25 cellular contexts compared by ENCODE assay signal in genomic region chr4:12583286-12583685, GRCh38.
DNase-seq lines count a peak whose midpoint lies in the region; ATAC-seq and TF ChIP-seq lines count a peak whose summit lies in the region.
"Had no signal": no experiment of that assay in that cellular context is flagged by ENCODE, and none has a peak within 500 bp of the region (broad histone marks: within the 10 kb centered on the region; RNA-seq: fewer than 3 reads in every experiment).

No MANE protein-coding gene starts in this region.

- peak; percentile 74 for DNase-seq in MCF 10A (ENCODE audit: unreplicated experiment)
- no peak for DNase-seq in mammary epithelial cell
- peak; percentile 12 for DNase-seq in choroid plexus epithelial cell (ENCODE audit: low read depth)
- no peak for DNase-seq in nephron progenitor cell
- DNase-seq in dermis blood vessel endothelial cell, result no peak
- no peak for DNase-seq in GM19240 (ENCODE audit: insufficient read length, low spot score)
- DNase-seq in NCI-H524 treated with DMSO at 0.1 percent for 48 hours (lab: John Stamatoyannopoulos, UW), result no peak
- DNase-seq: ACHN, BE2C, Calu3, DMS153, NCI-H1092, NCI-H1436, NCI-H187, NCI-H2081 treated with DMSO at 0.1 percent for 48 hours, NCI-H524, NCI-H82, SHP77 had no signal

- dilution Hi-C loops in mammary epithelial cell (cut with HindIII; ENCODE audit: low sequenced_read_pairs), result no loop called here

- H3K4me1 Mint-ChIP-seq in MCF 10A (ENCODE audit: insufficient read depth, unreplicated experiment) (peaks cover 23% of the 10 kb centered on the region), nephron progenitor cell (no peaks in the 10 kb centered on the region)
- H3K4me1 Mint-ChIP-seq: CD14-positive monocyte had no signal

- CTCF ChIA-PET in MCF 10A (lab: Yijun Ruan, JAX), result no interaction called here
- CTCF ChIA-PET in mammary epithelial cell (lab: Charles Lee; ENCODE audit: low non-redundant PET), result no interaction called here

- no peak overlapping the region for H3K4me2 ChIP-seq in mammary epithelial cell (ENCODE audit: insufficient read depth, low read depth, low read length)
- H3K4me2 ChIP-seq: KMS-11 had no signal

- no peak overlapping the region for H2AFZ ChIP-seq in mammary epithelial cell (ENCODE audit: low read depth, low read length)

- H3K4me1 ChIP-seq in mammary epithelial cell (ENCODE audit: insufficient read depth, low read length), result no peaks in the 10 kb centered on the region
- H3K4me1 ChIP-seq: BE2C had no signal

- H3K36me3 ChIP-seq in mammary epithelial cell (ENCODE audit: insufficient read depth, low read length), result no peaks in the 10 kb centered on the region
- H3K36me3 ChIP-seq: BE2C had no signal

- no peaks in the 10 kb centered on the region for H3K79me2 ChIP-seq in mammary epithelial cell (ENCODE audit: insufficient read depth, low read length)

- BruUV-seq in MCF 10A (replicated peaks; lab: Mats Ljungman, UMichigan), result no TSS peak
- no TSS peak for BruUV-seq in mammary epithelial cell (replicated peaks; lab: Mats Ljungman, UMichigan)

- H3K9ac ChIP-seq in mammary epithelial cell (ENCODE audit: insufficient read depth, low read length), result no peak overlapping the region
- H3K9ac ChIP-seq: KMS-11 had no signal

- H3K4me3 ChIP-seq in mammary epithelial cell (replicated peaks in 1 of 3; ENCODE audit: insufficient read depth in 1 of 3, low read depth in 2 of 3, low read length in 3 of 3) (no peak overlapping the region), choroid plexus epithelial cell (ENCODE audit: low read depth, low read length) (no peak overlapping the region)

- POLR2A ChIA-PET in MCF 10A (lab: Yijun Ruan, JAX), result no interaction called here

- H3K36me3 Mint-ChIP-seq in MCF 10A (ENCODE audit: insufficient read depth, unreplicated experiment) (peaks cover 6% of the 10 kb centered on the region), nephron progenitor cell (ENCODE audit: low read depth) (no peaks in the 10 kb centered on the region)
- H3K36me3 Mint-ChIP-seq: CD14-positive monocyte, IgD-negative memory B cell had no signal

- no peaks in the 10 kb centered on the region for H3K27me3 Mint-ChIP-seq in MCF 10A (ENCODE audit: insufficient read depth, unreplicated experiment)
- no peaks in the 10 kb centered on the region for H3K27me3 Mint-ChIP-seq in nephron progenitor cell (ENCODE audit: low read depth, poor library complexity)
- H3K27me3 Mint-ChIP-seq: IgD-negative memory B cell had no signal

- ATAC-seq in GM21737 (IDR thresholded peaks at IDR 0.05; ENCODE audit: unreplicated experiment), result no peak
- ATAC-seq: HCT116 had no signal

- TF ChIP-seq CTCF in MCF 10A (IDR thresholded peaks at IDR 0.05; ENCODE audit: unreplicated experiment), result no peak
- no peak for TF ChIP-seq CTCF in mammary epithelial cell (conservative IDR thresholded peaks at IDR 0.05 in 1 of 2, IDR thresholded peaks at IDR 0.05 in 1 of 2; ENCODE audit: extremely low read depth in 1 of 2, insufficient read depth in 1 of 2, low read depth in 1 of 2, low read length in 2 of 2)
- no peak for TF ChIP-seq CTCF in choroid plexus epithelial cell (conservative IDR thresholded peaks at IDR 0.05; ENCODE audit: low read depth, low read length)
- no peak for TF ChIP-seq CTCF in nephron progenitor cell (IDR thresholded peaks at IDR 0.05)

- H4K20me1 ChIP-seq in mammary epithelial cell (ENCODE audit: insufficient read depth, low read length), result no peaks in the 10 kb centered on the region

- intact Hi-C loops in MCF 10A (cut with micrococcal nuclease), result no loop called here
- intact Hi-C loops in mammary epithelial cell (cut with micrococcal nuclease), result no loop called here

- H3K9me3 Mint-ChIP-seq in MCF 10A (ENCODE audit: unreplicated experiment) (no peaks in the 10 kb centered on the region), nephron progenitor cell (no peaks in the 10 kb centered on the region)
- H3K9me3 Mint-ChIP-seq: IgD-negative memory B cell had no signal

- in situ Hi-C loops in mammary epithelial cell (cut with MboI; ENCODE audit: low sequenced_read_pairs in 2 of 2), result no loop called here

- H3K4me3 Mint-ChIP-seq in MCF 10A (ENCODE audit: unreplicated experiment) (peak overlapping the region; percentile 28), nephron progenitor cell (no peak overlapping the region)
- H3K4me3 Mint-ChIP-seq: CD14-positive monocyte, IgD-negative memory B cell had no signal

- H3K27ac ChIP-seq in mammary epithelial cell (ENCODE audit: insufficient read depth, low read depth, low read length), result no peak overlapping the region
- H3K27ac ChIP-seq: 22Rv1, KMS-11, RWPE1 had no signal

- H3K27me3 ChIP-seq in mammary epithelial cell (ENCODE audit: insufficient read depth, low read length), result no peaks in the 10 kb centered on the region
- H3K27me3 ChIP-seq: BE2C had no signal

- 0% methylated on average over 1 of the region's 1 CpG for WGBS in mammary epithelial cell (ENCODE audit: low coverage, missing lambda C conversion rate)

- H3K9me3 ChIP-seq in mammary epithelial cell (replicated peaks; ENCODE audit: insufficient read depth, low read length), result no peaks in the 10 kb centered on the region
- H3K9me3 ChIP-seq: BE2C had no signal

- peak overlapping the region; percentile 54 for H3K27ac Mint-ChIP-seq in MCF 10A (ENCODE audit: low read depth, unreplicated experiment)
- H3K27ac Mint-ChIP-seq in nephron progenitor cell, result peak overlapping the region; percentile 17
- H3K27ac Mint-ChIP-seq: CD14-positive monocyte, IgD-negative memory B cell had no signal

Comparison
In these comparisons a context has a peak if more than half of its experiments do, and no peak if none do; other contexts are left out.
1. DNase-seq: peak in MCF 10A (single experiment) and choroid plexus epithelial cell (single experiment); none in mammary epithelial cell (single experiment), nephron progenitor cell (single experiment), dermis blood vessel endothelial cell (single experiment), GM19240 (single experiment) and NCI-H524 treated with DMSO at 0.1 percent for 48 hours (single experiment).